31 cellular contexts compared by ENCODE assay signal in genomic region chr10:46310143-46310514, GRCh38. TPM values are rescaled to one million over a fixed set of nuclear protein-coding genes. Genes with fewer than 3 reads are reported as not detected.
DNase-seq lines count a peak whose midpoint lies in the region; ATAC-seq and TF ChIP-seq lines count a peak whose summit lies in the region.
"Had no signal": no experiment of that assay in that cellular context is flagged by ENCODE, and none has a peak within 500 bp of the region (broad histone marks: within the 10 kb centered on the region; RNA-seq: fewer than 3 reads in every experiment).

No MANE protein-coding gene starts in this region.

- H3K27me3 Mint-ChIP-seq in activated naive CD8-positive, alpha-beta T cell treated with anti-CD3 and anti-CD28 coated beads, Interleukin-2, amount 10 ng/mL, durations not matched to agents 7 days and 5 days = peaks cover 12% of the 10 kb centered on the region
- no peaks in the 10 kb centered on the region for H3K27me3 Mint-ChIP-seq in activated naive CD8-positive, alpha-beta T cell treated with anti-CD3 and anti-CD28 coated beads, Interleukin-2, amount 50 U/mL, for 24 hours
- H3K27me3 Mint-ChIP-seq: CD4-positive, alpha-beta T cell had no signal

- no peak overlapping the region for H3K27ac Mint-ChIP-seq in activated naive CD8-positive, alpha-beta T cell treated with anti-CD3 and anti-CD28 coated beads, Interleukin-2, amount 10 ng/mL, durations not matched to agents 7 days and 5 days
- no peak overlapping the region for H3K27ac Mint-ChIP-seq in activated naive CD8-positive, alpha-beta T cell treated with anti-CD3 and anti-CD28 coated beads, Interleukin-2, amount 50 U/mL, for 24 hours
- H3K27ac Mint-ChIP-seq: CD4-positive, alpha-beta T cell had no signal

- DNase-seq in activated naive CD8-positive, alpha-beta T cell treated with anti-CD3 and anti-CD28 coated beads, Interleukin-2, amount 10 ng/mL, durations not matched to agents 7 days and 5 days = peak; percentile 23
- DNase-seq in activated naive CD8-positive, alpha-beta T cell treated with anti-CD3 and anti-CD28 coated beads, Interleukin-2, amount 50 U/mL, for 24 hours = no peak
- DNase-seq in left lobe of liver (ENCODE audit: low spot score) (peak; percentile 44), upper lobe of right lung (peak; percentile 53), putamen (ENCODE audit: low spot score) (no peak), COLO829 (ENCODE audit: low spot score) (no peak), NCI-H526 treated with DMSO at 0.1 percent for 48 hours (lab: John Stamatoyannopoulos, UW) (no peak)
- DNase-seq: AML-193; CD4-positive, alpha-beta T cell; COR-L47; DMS53; GOT3; Kasumi-1; NCI-H1092 treated with DMSO at 0.1 percent for 48 hours; NCI-H1436; NCI-H187; NCI-H2081 treated with DMSO at 0.1 percent for 48 hours; NCI-H2171 treated with DMSO at 0.1 percent for 48 hours; NCI-H345; NCI-H510A treated with DMSO at 0.1 percent for 48 hours; NCI-H774 had no signal

- H3K9me3 ChIP-seq in neutrophil (no peaks in the 10 kb centered on the region), upper lobe of right lung (no peaks in the 10 kb centered on the region)
- H3K9me3 ChIP-seq: A549; BLaER1 treated with 17β-estradiol and CSF1 and Interleukin-3, amounts not matched to agents 10 nM and 100 nM; SJSA1 had no signal

- no peaks in the 10 kb centered on the region for H3K4me1 Mint-ChIP-seq in activated naive CD8-positive, alpha-beta T cell treated with anti-CD3 and anti-CD28 coated beads, Interleukin-2, amount 10 ng/mL, durations not matched to agents 7 days and 5 days
- no peaks in the 10 kb centered on the region for H3K4me1 Mint-ChIP-seq in activated naive CD8-positive, alpha-beta T cell treated with anti-CD3 and anti-CD28 coated beads, Interleukin-2, amount 50 U/mL, for 24 hours

- H3K36me3 Mint-ChIP-seq in activated naive CD8-positive, alpha-beta T cell treated with anti-CD3 and anti-CD28 coated beads, Interleukin-2, amount 10 ng/mL, durations not matched to agents 7 days and 5 days = no peaks in the 10 kb centered on the region
- no peaks in the 10 kb centered on the region for H3K36me3 Mint-ChIP-seq in activated naive CD8-positive, alpha-beta T cell treated with anti-CD3 and anti-CD28 coated beads, Interleukin-2, amount 50 U/mL, for 24 hours (ENCODE audit: low read depth)

- H3K4me3 Mint-ChIP-seq in activated naive CD8-positive, alpha-beta T cell treated with anti-CD3 and anti-CD28 coated beads, Interleukin-2, amount 10 ng/mL, durations not matched to agents 7 days and 5 days = no peak overlapping the region
- no peak overlapping the region for H3K4me3 Mint-ChIP-seq in activated naive CD8-positive, alpha-beta T cell treated with anti-CD3 and anti-CD28 coated beads, Interleukin-2, amount 50 U/mL, for 24 hours
- H3K4me3 Mint-ChIP-seq: CD4-positive, alpha-beta T cell had no signal

- TF ChIP-seq CTCF in neutrophil (IDR thresholded peaks at IDR 0.05) = no peak
- no peak for TF ChIP-seq CTCF in upper lobe of right lung (IDR thresholded peaks at IDR 0.05)

- H3K4me3 ChIP-seq in neutrophil (ENCODE audit: low read depth in 1 of 2, low read length in 1 of 2) = no peak overlapping the region
- no peak overlapping the region for H3K4me3 ChIP-seq in upper lobe of right lung
- H3K4me3 ChIP-seq: A549; BLaER1 treated with 17β-estradiol and CSF1 and Interleukin-3, amounts not matched to agents 10 nM and 100 nM; K562; SJSA1 had no signal

- no peaks in the 10 kb centered on the region for H3K9me3 Mint-ChIP-seq in activated naive CD8-positive, alpha-beta T cell treated with anti-CD3 and anti-CD28 coated beads, Interleukin-2, amount 10 ng/mL, durations not matched to agents 7 days and 5 days
- H3K9me3 Mint-ChIP-seq in activated naive CD8-positive, alpha-beta T cell treated with anti-CD3 and anti-CD28 coated beads, Interleukin-2, amount 50 U/mL, for 24 hours = no peaks in the 10 kb centered on the region
- H3K9me3 Mint-ChIP-seq: CD4-positive, alpha-beta T cell had no signal

- intact Hi-C loops in upper lobe of right lung (cut with DNase I) = no loop called here

- POLR2A ChIA-PET in activated naive CD8-positive, alpha-beta T cell treated with anti-CD3 and anti-CD28 coated beads, Interleukin-2, amount 10 ng/mL, durations not matched to agents 7 days and 5 days (lab: Charles Lee) = no interaction called here

- no peak for ATAC-seq in activated naive CD8-positive, alpha-beta T cell treated with anti-CD3 and anti-CD28 coated beads, Interleukin-2, amount 10 ng/mL, durations not matched to agents 7 days and 5 days (ENCODE audit: low read depth)
- ATAC-seq in activated naive CD8-positive, alpha-beta T cell treated with anti-CD3 and anti-CD28 coated beads, Interleukin-2, amount 50 U/mL, for 24 hours = no peak
- ATAC-seq in left lobe of liver (no peak), upper lobe of right lung (no peak)

- H3K27me3 ChIP-seq in neutrophil = no peaks in the 10 kb centered on the region
- no peaks in the 10 kb centered on the region for H3K27me3 ChIP-seq in upper lobe of right lung
- H3K27me3 ChIP-seq: BLaER1 treated with 17β-estradiol and CSF1 and Interleukin-3, amounts not matched to agents 10 nM and 100 nM; SJSA1 had no signal

- H3K4me1 ChIP-seq in neutrophil (ENCODE audit: control insufficient read depth in 1 of 2, insufficient read depth in 1 of 2, low read depth in 1 of 2, low read length in 1 of 2) (peaks cover 63 to 76% of the 10 kb centered on the region in 2 experiments), upper lobe of right lung (no peaks in the 10 kb centered on the region)
- H3K4me1 ChIP-seq: A549 had no signal

- H3K27ac ChIP-seq in neutrophil = peak overlapping the region; percentile 61
- H3K27ac ChIP-seq in upper lobe of right lung = no peak overlapping the region
- H3K27ac ChIP-seq: BLaER1 treated with 17β-estradiol and CSF1 and Interleukin-3, amounts not matched to agents 10 nM and 100 nM; SJSA1 had no signal

- H3K36me3 ChIP-seq in neutrophil (no peaks in the 10 kb centered on the region), upper lobe of right lung (no peaks in the 10 kb centered on the region)
- H3K36me3 ChIP-seq: BLaER1 treated with 17β-estradiol and CSF1 and Interleukin-3, amounts not matched to agents 10 nM and 100 nM; SJSA1 had no signal

RNA-seq across cellular contexts. Expression of gene ANTXRL, which starts 23.3 kb away (rescaled TPM):
- total RNA-seq in activated naive CD8-positive, alpha-beta T cell treated with anti-CD3 and anti-CD28 coated beads, Interleukin-2, amount 10 ng/mL, durations not matched to agents 7 days and 5 days = not detected
- total RNA-seq in left lobe of liver (not detected), upper lobe of right lung (not detected)
- total RNA-seq: CD4-positive, alpha-beta T cell; Daoy; G401; HepG2; K562; M059J; Right ventricle myocardium inferior; SJSA1 had no signal

Comparison
In these comparisons a context has a peak if more than half of its experiments do, and no peak if none do; other contexts are left out.
1. DNase-seq: peak in activated naive CD8-positive, alpha-beta T cell treated with anti-CD3 and anti-CD28 coated beads, Interleukin-2, amount 10 ng/mL, durations not matched to agents 7 days and 5 days (single experiment), left lobe of liver (single experiment) and upper lobe of right lung (single experiment); none in activated naive CD8-positive, alpha-beta T cell treated with anti-CD3 and anti-CD28 coated beads, Interleukin-2, amount 50 U/mL, for 24 hours (single experiment), putamen (single experiment), COLO829 (single experiment) and NCI-H526 treated with DMSO at 0.1 percent for 48 hours (single experiment).